Comparison of ENCODE assay signal across 8 cellular contexts in the genomic region with DNA sequence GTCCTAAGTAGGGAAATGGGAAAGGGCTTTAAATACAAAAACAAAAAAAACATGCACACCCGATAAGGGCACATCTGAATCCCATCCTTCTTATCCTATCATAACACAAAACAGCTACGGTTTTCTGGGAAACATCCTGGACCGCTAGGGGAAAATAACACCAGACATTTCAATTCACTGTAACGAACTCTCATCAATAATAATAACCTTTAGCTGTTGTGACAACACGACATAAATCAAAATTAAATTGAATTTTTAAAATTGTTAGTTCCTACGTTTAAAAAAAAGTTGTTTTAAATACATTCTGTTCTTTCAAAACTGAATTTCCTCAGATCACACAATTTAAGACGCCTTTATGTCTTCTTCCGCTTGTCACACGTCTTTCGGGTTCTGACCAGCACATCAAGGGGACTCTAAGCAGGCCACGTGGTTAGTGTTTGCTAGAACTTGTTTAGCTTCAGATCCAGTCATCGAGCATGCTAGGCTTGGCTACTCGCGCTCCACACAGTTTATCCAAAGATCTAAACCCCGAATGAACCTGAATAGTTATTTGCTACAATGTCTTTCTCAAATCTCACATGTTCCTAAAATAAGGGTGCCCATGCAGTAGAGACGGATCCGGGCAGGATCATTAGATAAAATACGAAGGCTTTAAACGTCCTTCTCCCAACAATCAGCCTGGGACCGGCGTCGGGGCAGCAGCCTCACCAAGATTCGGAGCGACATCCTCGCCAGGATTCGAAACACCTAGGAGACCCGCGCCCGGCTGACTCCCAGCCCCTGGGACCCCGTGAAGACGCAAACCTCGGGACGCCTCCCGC. TPM values are rescaled to one million over a fixed set of nuclear protein-coding genes. Genes with fewer than 3 reads are reported as not detected.
DNase-seq lines count a peak whose midpoint lies in the region; ATAC-seq and TF ChIP-seq lines count a peak whose summit lies in the region.

No MANE protein-coding gene starts in this region.

- intact Hi-C loops in activated CD4-positive, alpha-beta memory T cell treated with anti-CD3 and anti-CD28 coated beads for 36 hours (cut with micrococcal nuclease), result loop anchor here (1.0 to 10.0 kb wide), 7 partner anchors 7 to 1079 kb away; a partner anchor contains a TSS

- peak overlapping the region; percentile 96 for H3K27ac Mint-ChIP-seq in activated CD4-positive, alpha-beta memory T cell treated with anti-CD3 and anti-CD28 coated beads for 36 hours

- H3K4me3 ChIP-seq in epithelial cell of esophagus (ENCODE audit: low read length), result peak overlapping the region; percentile 93

- H3K4me1 Mint-ChIP-seq in activated CD4-positive, alpha-beta memory T cell treated with anti-CD3 and anti-CD28 coated beads for 36 hours (ENCODE audit: low read depth), result peaks cover 47% of the 10 kb centered on the region

- CTCF ChIA-PET in activated CD4-positive, alpha-beta memory T cell treated with anti-CD3 and anti-CD28 coated beads for 36 hours (lab: Charles Lee), result interaction anchor here (0.7 to 2.2 kb wide), 7 partner anchors 10 to 1381 kb away, joined by 3 to 13 read pairs (median 4); a partner anchor contains a TSS

- no peaks in the 10 kb centered on the region for H3K27me3 Mint-ChIP-seq in activated CD4-positive, alpha-beta memory T cell treated with anti-CD3 and anti-CD28 coated beads for 36 hours

- peak; percentile 29 for ATAC-seq in GM18508 (IDR thresholded peaks at IDR 0.05; ENCODE audit: insufficient read depth, unreplicated experiment)
- ATAC-seq in HG02884 (IDR thresholded peaks at IDR 0.05; ENCODE audit: unreplicated experiment), result peak; percentile 29
- peak; percentile 39 for ATAC-seq in stimulated activated naive CD8-positive, alpha-beta T cell treated with anti-CD3 and anti-CD28 coated beads, Interleukin-15, Interleukin-2, amounts not matched to agents 100 U/mL and 50 U/mL, for 24 hours

- no peak for TF ChIP-seq CTCF in epithelial cell of esophagus (IDR thresholded peaks at IDR 0.05; ENCODE audit: insufficient read depth, low read depth, low read length, missing control alignments)

- peaks cover 14% of the 10 kb centered on the region for H3K36me3 Mint-ChIP-seq in activated CD4-positive, alpha-beta memory T cell treated with anti-CD3 and anti-CD28 coated beads for 36 hours

- H3K4me3 Mint-ChIP-seq in activated CD4-positive, alpha-beta memory T cell treated with anti-CD3 and anti-CD28 coated beads for 36 hours, result peak overlapping the region; percentile 99

- DNase-seq in NCI-H510A treated with DMSO at 0.1 percent for 48 hours (lab: John Stamatoyannopoulos, UW) (peak; percentile 33), epithelial cell of esophagus (ENCODE audit: low read depth) (peak; percentile 83), mucosa of gallbladder (ENCODE audit: low spot score) (peak; percentile 25), DMS153 (lab: John Stamatoyannopoulos, UW) (no peak)
- peak; percentile 63 for DNase-seq in activated CD4-positive, alpha-beta memory T cell treated with anti-CD3 and anti-CD28 coated beads for 36 hours
- peak; percentile 38 for DNase-seq in stimulated activated naive CD8-positive, alpha-beta T cell treated with anti-CD3 and anti-CD28 coated beads, Interleukin-15, Interleukin-2, amounts not matched to agents 100 U/mL and 50 U/mL, for 24 hours

- POLR2A ChIA-PET in activated CD4-positive, alpha-beta memory T cell treated with anti-CD3 and anti-CD28 coated beads for 36 hours (lab: Charles Lee), result interaction anchor here (0.7 to 5.2 kb wide), 5 partner anchors 9 to 54 kb away, joined by 3 to 34 read pairs (median 4); a partner anchor contains a TSS

- H3K9me3 Mint-ChIP-seq in activated CD4-positive, alpha-beta memory T cell treated with anti-CD3 and anti-CD28 coated beads for 36 hours, result no peaks in the 10 kb centered on the region

RNA-seq across cellular contexts. Expression of a gene that starts 0.8 kb away (rescaled TPM):
- total RNA-seq in activated CD4-positive, alpha-beta memory T cell treated with anti-CD3 and anti-CD28 coated beads for 36 hours, result 10 to 100 TPM; 14.5 to 14.8 TPM
- total RNA-seq in mucosa of gallbladder, result 15.3 TPM

RNA-seq across cellular contexts. Expression of a gene that starts 1.0 kb away (rescaled TPM):
- 10 to 100 TPM; 22.1 to 25.1 TPM for total RNA-seq in activated CD4-positive, alpha-beta memory T cell treated with anti-CD3 and anti-CD28 coated beads for 36 hours
- 36.1 TPM for total RNA-seq in mucosa of gallbladder

RNA-seq across cellular contexts. Expression of a gene that starts 27.6 kb away (rescaled TPM):
- total RNA-seq in activated CD4-positive, alpha-beta memory T cell treated with anti-CD3 and anti-CD28 coated beads for 36 hours, result 1 to 10 TPM; 3.2 to 3.4 TPM
- total RNA-seq in mucosa of gallbladder, result 9.4 TPM

RNA-seq across cellular contexts. Expression of a gene that starts 53.7 kb away (rescaled TPM):
- total RNA-seq in activated CD4-positive, alpha-beta memory T cell treated with anti-CD3 and anti-CD28 coated beads for 36 hours, result 1 to 10 TPM; 8.3 to 9.2 TPM
- total RNA-seq in mucosa of gallbladder, result 8.5 TPM
